In genomic region chr10:61890881-61891409, GRCh38 we compare ENCODE assay signal across 17 cellular contexts. TPM values are rescaled to one million over a fixed set of nuclear protein-coding genes. Genes with fewer than 3 reads are reported as not detected.
DNase-seq lines count a peak whose midpoint lies in the region; ATAC-seq and TF ChIP-seq lines count a peak whose summit lies in the region.
"Had no signal": no experiment of that assay in that cellular context is flagged by ENCODE, and none has a peak within 500 bp of the region (broad histone marks: within the 10 kb centered on the region; RNA-seq: fewer than 3 reads in every experiment).

No MANE protein-coding gene starts in this region.

- H3K9me3 ChIP-seq in SK-N-SH (no peaks in the 10 kb centered on the region), RWPE2 (ENCODE audit: severe bottlenecking) (no peaks in the 10 kb centered on the region), gastrocnemius medialis (no peaks in the 10 kb centered on the region)
- H3K9me3 ChIP-seq: BLaER1 had no signal

- WGBS in SK-N-SH (ENCODE audit: low lambda C conversion rate) = 80% methylated on average over 5 of the region's 5 CpGs

- no peak overlapping the region for H2AFZ ChIP-seq in SK-N-SH (ENCODE audit: low read depth)

- no peak overlapping the region for H3K4me3 ChIP-seq in SK-N-SH (ENCODE audit: low read depth in 2 of 2, low read length in 1 of 2)
- no peak overlapping the region for H3K4me3 ChIP-seq in RWPE2 (ENCODE audit: severe bottlenecking)
- no peak overlapping the region for H3K4me3 ChIP-seq in gastrocnemius medialis
- H3K4me3 ChIP-seq: BLaER1, GM12878 had no signal

- TF ChIP-seq CTCF in SK-N-SH (IDR thresholded peaks at IDR 0.05) (no peak), HFFc6 (IDR thresholded peaks at IDR 0.05) (no peak), RWPE2 (IDR thresholded peaks at IDR 0.05; ENCODE audit: poor library complexity, severe bottlenecking) (no peak), foreskin keratinocyte (conservative IDR thresholded peaks at IDR 0.05) (no peak), gastrocnemius medialis (IDR thresholded peaks at IDR 0.05 in 4 of 5, conservative IDR thresholded peaks at IDR 0.05 in 1 of 5) (no peak)

- H3K4me1 Mint-ChIP-seq in HFFc6 (ENCODE audit: low read depth) = peaks cover 39% of the 10 kb centered on the region
- H3K4me1 Mint-ChIP-seq: CD14-positive monocyte; CD4-positive, alpha-beta memory T cell; H9 had no signal

- in situ Hi-C loops in gastrocnemius medialis (cut with MboI; ENCODE audit: low sequenced_read_pairs in 4 of 4) = loop anchor here in 3 of 4 donors (10.0 to 25.0 kb wide), 2 partner anchors 344 to 371 kb away; partner anchors contain the start of gene RTKN2 (in 2 of the 3)

- H4K20me1 ChIP-seq in SK-N-SH (ENCODE audit: insufficient read depth) = no peaks in the 10 kb centered on the region
- H4K20me1 ChIP-seq: BLaER1 had no signal

- H3K9me2 ChIP-seq in SK-N-SH = no peaks in the 10 kb centered on the region

- no peak for DNase-seq in SK-N-SH
- no peak for DNase-seq in HFFc6
- no peak for DNase-seq in RWPE2 (ENCODE audit: low spot score)
- DNase-seq in foreskin keratinocyte = peak; percentile 35 to 70
- no peak for DNase-seq in stimulated activated CD4-positive, alpha-beta T cell treated with anti-CD3 and anti-CD28 coated beads, Interleukin-4, amount 100 ng/mL, for 4 hours
- no peak for DNase-seq in gastrocnemius medialis
- DNase-seq in pons (ENCODE audit: low spot score) = no peak
- DNase-seq: CD4-positive, alpha-beta memory T cell; DMS153; DMS79; H9 had no signal

- no peaks in the 10 kb centered on the region for H3K79me2 ChIP-seq in SK-N-SH (ENCODE audit: insufficient read depth)

- no peak for TF ChIP-seq RAD21 in SK-N-SH (IDR thresholded peaks at IDR 0.05; ENCODE audit: low read length)

- ATAC-seq in SK-N-SH treated with all-trans-retinoic acid at 6 μM for 48 hours (no peak), RWPE2 (ENCODE audit: low read depth) (peak; percentile 94), foreskin keratinocyte (peak; percentile 79), gastrocnemius medialis (no peak)
- ATAC-seq: GM12878 had no signal

- intact Hi-C loops in gastrocnemius medialis (cut with DNase I; ENCODE audit: low total_unique reads) = no loop called here

- no peak overlapping the region for H3K27ac Mint-ChIP-seq in HFFc6
- H3K27ac Mint-ChIP-seq: CD14-positive monocyte; CD4-positive, alpha-beta memory T cell; H9 had no signal

- H3K9ac ChIP-seq in SK-N-SH = no peak overlapping the region
- H3K9ac ChIP-seq: BLaER1 had no signal

- POLR2A ChIA-PET in SK-N-SH (lab: Yijun Ruan, JAX) = no interaction called here

- no peaks in the 10 kb centered on the region for H3K36me3 ChIP-seq in SK-N-SH (replicated peaks in 1 of 2; ENCODE audit: control insufficient read depth in 1 of 2, insufficient read depth in 2 of 2, low read length in 1 of 2)
- H3K36me3 ChIP-seq in RWPE2 (ENCODE audit: low read depth) = no peaks in the 10 kb centered on the region
- no peaks in the 10 kb centered on the region for H3K36me3 ChIP-seq in gastrocnemius medialis
- H3K36me3 ChIP-seq: BLaER1 had no signal

- H3K4me2 ChIP-seq in SK-N-SH = no peak overlapping the region
- H3K4me2 ChIP-seq: BLaER1 had no signal

- H3K27me3 ChIP-seq in SK-N-SH (ENCODE audit: insufficient read depth) (no peaks in the 10 kb centered on the region), RWPE2 (ENCODE audit: insufficient read depth, poor library complexity, severe bottlenecking) (no peaks in the 10 kb centered on the region), foreskin keratinocyte (no peaks in the 10 kb centered on the region), gastrocnemius medialis (no peaks in the 10 kb centered on the region)
- H3K27me3 ChIP-seq: BLaER1 had no signal

- H3K27me3 Mint-ChIP-seq in HFFc6 (ENCODE audit: insufficient read depth) = peaks cover 2% of the 10 kb centered on the region; the same call in 1 of the 2 replicates

- no peaks in the 10 kb centered on the region for H3F3A ChIP-seq in SK-N-SH (replicated peaks; ENCODE audit: insufficient read depth)

- CTCF ChIA-PET in SK-N-SH (lab: Yijun Ruan, JAX) = interaction anchor here (0.5 to 1.0 kb wide), 2 partner anchors 14 to 750 kb away, joined by 3 read pairs; no protein-coding TSS in a partner anchor

- H3K9me3 Mint-ChIP-seq in HFFc6 = no peaks in the 10 kb centered on the region
- H3K9me3 Mint-ChIP-seq: CD14-positive monocyte; CD4-positive, alpha-beta memory T cell; H9 had no signal

- H3K36me3 Mint-ChIP-seq in HFFc6 (ENCODE audit: low read depth) = no peaks in the 10 kb centered on the region
- H3K36me3 Mint-ChIP-seq: CD14-positive monocyte; CD4-positive, alpha-beta memory T cell had no signal

- H3K4me3 Mint-ChIP-seq in HFFc6 = 0 out of 2 replicates have a peak overlapping the region, but pooled peaks have one; percentile 21
- H3K4me3 Mint-ChIP-seq: CD14-positive monocyte; CD4-positive, alpha-beta memory T cell; H9 had no signal

- TF ChIP-seq EP300 in SK-N-SH (IDR thresholded peaks at IDR 0.05; ENCODE audit: borderline replicate concordance in 1 of 2, low read depth in 1 of 2, low read length in 1 of 2) = no peak

- H3K27ac ChIP-seq in SK-N-SH (ENCODE audit: low read depth in 2 of 2, low read length in 1 of 2) = no peak overlapping the region
- peak overlapping the region; percentile 69 for H3K27ac ChIP-seq in RWPE2 (ENCODE audit: poor library complexity, severe bottlenecking)
- no peak overlapping the region for H3K27ac ChIP-seq in foreskin keratinocyte
- H3K27ac ChIP-seq in gastrocnemius medialis = no peak overlapping the region
- H3K27ac ChIP-seq: 22Rv1, BLaER1, HL-60 had no signal

- H3K4me1 ChIP-seq in SK-N-SH (ENCODE audit: control insufficient read depth in 1 of 2, insufficient read depth in 2 of 2, low read depth in 1 of 2, low read length in 1 of 2) (no peaks in the 10 kb centered on the region), RWPE2 (ENCODE audit: insufficient read depth, poor library complexity, severe bottlenecking) (peaks cover 16% of the 10 kb centered on the region), foreskin keratinocyte (peaks cover 28% of the 10 kb centered on the region), gastrocnemius medialis (no peaks in the 10 kb centered on the region)
- H3K4me1 ChIP-seq: BLaER1 had no signal

- no peak for TF ChIP-seq POLR2A in gastrocnemius medialis (IDR thresholded peaks at IDR 0.05)

TF ChIP-seq in SK-N-SH treated with all-trans-retinoic acid at 6 μM for 48 hours, 23 proteins besides CTCF, POLR2A, EP300 and RAD21:
- peak; percentile 94 for TF ChIP-seq ZFP3 (CRISPR knock-in tag; IDR thresholded peaks at IDR 0.05)
- no peak for TF ChIP-seq PPARA (CRISPR knock-in tag; IDR thresholded peaks at IDR 0.05; ENCODE audit: borderline replicate concordance)

TF ChIP-seq in SK-N-SH, 30 proteins besides CTCF, POLR2A, EP300 and RAD21:
- no peak for TF ChIP-seq SIN3A (IDR thresholded peaks at IDR 0.05; ENCODE audit: borderline replicate concordance, low read depth, low read length)
- no peak for TF ChIP-seq MXI1 (IDR thresholded peaks at IDR 0.05; ENCODE audit: low read depth, low read length)
- TF ChIP-seq FOXM1 (IDR thresholded peaks at IDR 0.05; ENCODE audit: low read depth) = no peak
- no peak for TF ChIP-seq REST (IDR thresholded peaks at IDR 0.05; ENCODE audit: low read depth, low read length)

RNA-seq across cellular contexts. Expression of gene ARID5B, which starts 10.6 kb away (rescaled TPM):
- polyA plus RNA-seq in SK-N-SH (2012; rRNA removed) (10.9 and 18.4 TPM in 2 replicates), foreskin keratinocyte (2.0 and 2.6 TPM in 2 replicates)
- polyA plus RNA-seq in SK-N-SH (2012; cell fraction: cytosol; rRNA removed) = 12.7 and 13.2 TPM in 2 replicates
- 12.0 and 22.4 TPM in 2 replicates for polyA plus RNA-seq in SK-N-SH (2012; cell fraction: nucleus; rRNA removed)
- total RNA-seq in HFFc6 (2021; fragmentation: NEBNext Ultra II Directional; extraction: Animal tissue kit (Norgen Biotek cat#: 25700)) = 100 to 1,000 TPM; 102 to 142 (median 131) TPM
- total RNA-seq in foreskin keratinocyte (11.0 and 12.2 TPM in 2 replicates), gastrocnemius medialis (100 to 1,000 TPM; 156 to 512 (median 263) TPM)

Comparison
In these comparisons a context has a peak if more than half of its experiments do, and no peak if none do; other contexts are left out.
1. ATAC-seq: peak in RWPE2 (single experiment) and foreskin keratinocyte (single experiment); none in SK-N-SH treated with all-trans-retinoic acid at 6 μM for 48 hours (single experiment) and gastrocnemius medialis (0 of 2).
2. DNase-seq: peak in foreskin keratinocyte (2 of 2); none in SK-N-SH (single experiment), HFFc6 (single experiment), RWPE2 (single experiment), stimulated activated CD4-positive, alpha-beta T cell treated with anti-CD3 and anti-CD28 coated beads, Interleukin-4, amount 100 ng/mL, for 4 hours (0 of 2), gastrocnemius medialis (0 of 2) and pons (single experiment).